Comparison of ENCODE assay signal across 1 cellular context in the genomic region with DNA sequence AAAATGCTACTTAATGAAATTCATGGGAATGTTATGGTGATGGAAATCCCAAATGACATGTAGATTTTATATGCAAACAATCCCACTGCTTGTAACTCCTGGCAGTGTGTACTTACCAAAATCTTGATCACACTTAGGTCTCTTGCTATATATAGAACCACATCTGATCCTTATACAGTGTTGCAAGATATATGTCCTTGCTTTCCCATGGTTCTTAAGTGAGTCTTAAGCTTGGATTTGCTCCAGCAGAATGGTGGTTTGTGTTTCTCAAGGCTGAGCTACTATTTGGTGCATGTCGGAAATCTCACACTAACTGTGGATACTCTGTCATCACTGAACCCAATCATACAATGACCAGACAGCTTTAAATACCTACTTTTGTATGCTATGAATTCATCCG.
TF ChIP-seq lines count a peak whose summit lies in the region.

No MANE protein-coding gene starts in this region.

TF ChIP-seq in IMR-90, 13 proteins besides CTCF, POLR2A, EP300 and RAD21:
- no peak for TF ChIP-seq ELK1 (IDR thresholded peaks at IDR 0.05; ENCODE audit: borderline replicate concordance, low read depth, low read length)
- TF ChIP-seq RCOR1 (IDR thresholded peaks at IDR 0.05; ENCODE audit: insufficient replicate concordance, low read length): no peak
- 0 out of 2 replicates have a peak, but pooled peaks have one; percentile 12 for TF ChIP-seq SMC3 (IDR thresholded peaks at IDR 0.05; ENCODE audit: low read depth, low read length)
- no peak for TF ChIP-seq RFX5 (IDR thresholded peaks at IDR 0.05; ENCODE audit: low read depth, low read length)
- TF ChIP-seq MAFK (IDR thresholded peaks at IDR 0.05; ENCODE audit: low read depth, low read length): no peak
- peak; percentile 97 for TF ChIP-seq CEBPB (IDR thresholded peaks at IDR 0.05; ENCODE audit: low read depth, low read length)
- no peak for TF ChIP-seq USF2 (IDR thresholded peaks at IDR 0.05; ENCODE audit: low read depth, low read length)
